In the genomic region with DNA sequence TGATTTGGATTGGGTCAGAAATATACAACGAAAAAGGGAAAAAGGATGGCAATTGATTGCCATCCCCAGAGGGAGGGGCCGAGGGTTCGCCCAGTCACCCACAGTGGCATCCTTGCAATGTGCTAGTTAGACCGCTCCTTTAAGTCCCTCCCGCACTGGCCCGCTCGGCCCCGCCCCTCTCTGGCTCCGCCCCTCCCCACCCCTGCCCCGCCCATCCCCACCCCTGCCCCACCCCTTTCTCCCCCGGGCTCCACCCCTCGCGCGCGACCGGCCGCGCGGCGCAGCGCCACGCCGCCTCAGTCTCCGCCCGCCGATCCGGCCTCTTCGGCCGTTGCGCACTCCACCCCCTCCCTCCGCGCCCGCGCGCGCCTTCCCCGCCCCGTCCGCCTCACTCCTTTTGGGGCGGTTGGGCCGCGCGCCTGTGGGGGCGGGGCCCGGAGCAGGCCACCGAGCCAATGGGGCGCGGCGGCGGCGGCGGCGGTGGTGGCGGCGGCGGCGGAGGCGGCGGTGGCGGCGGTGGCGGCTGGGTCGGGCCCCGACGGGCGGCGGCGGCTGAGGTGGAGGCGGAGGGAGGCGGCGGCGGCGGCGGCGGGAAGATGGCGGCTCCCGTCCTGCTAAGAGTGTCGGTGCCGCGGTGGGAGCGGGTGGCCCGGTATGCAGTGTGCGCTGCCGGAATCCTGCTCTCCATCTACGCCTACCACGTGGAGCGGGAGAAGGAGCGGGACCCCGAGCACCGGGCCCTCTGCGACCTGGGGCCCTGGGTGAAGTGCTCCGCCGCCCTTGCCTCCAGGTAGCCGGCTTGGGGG, we compare ENCODE assay signal across 8 cellular contexts. TPM values are rescaled to one million over a fixed set of nuclear protein-coding genes. Genes with fewer than 3 reads are reported as not detected.
DNase-seq lines count a peak whose midpoint lies in the region; ATAC-seq lines count a peak whose summit lies in the region.

A gene (plus strand): TSS at position 299 of the 806 bp plus-strand sequence. CDS start 298 bp downstream, at position 597.

- peak within 1 kb of the TSS; percentile 81 to 97 (median 92) for H3K9ac ChIP-seq in BLaER1 treated with 17β-estradiol and CSF1 and Interleukin-3, amounts not matched to agents 10 nM and 100 nM

- H3K4me2 ChIP-seq in BLaER1 treated with 17β-estradiol and CSF1 and Interleukin-3, amounts not matched to agents 10 nM and 100 nM: peak within 1 kb of the TSS; percentile 69 to 88 (median 85)

- no peaks in the 10 kb centered on the region for H3K27me3 ChIP-seq in BLaER1 treated with 17β-estradiol and CSF1 and Interleukin-3, amounts not matched to agents 10 nM and 100 nM

- no peaks in the 10 kb centered on the region for H3K9me3 ChIP-seq in BLaER1 treated with 17β-estradiol and CSF1 and Interleukin-3, amounts not matched to agents 10 nM and 100 nM (replicated peaks in 1 of 11)

- H3K4me3 ChIP-seq in BLaER1 treated with 17β-estradiol and CSF1 and Interleukin-3, amounts not matched to agents 10 nM and 100 nM: peak within 1 kb of the TSS; percentile 78 to 90 (median 86)

- peaks cover 0 to 16% (median 4%) of the 10 kb centered on the region in 11 experiments; a peak in 6 of 22 replicates for H3K36me3 ChIP-seq in BLaER1 treated with 17β-estradiol and CSF1 and Interleukin-3, amounts not matched to agents 10 nM and 100 nM

- ATAC-seq in GM19351 (IDR thresholded peaks at IDR 0.05; ENCODE audit: unreplicated experiment): peak; percentile 81
- ATAC-seq in HG03469 (IDR thresholded peaks at IDR 0.05; ENCODE audit: unreplicated experiment): peak; percentile 69
- peak; percentile 96 for ATAC-seq in left lobe of liver

- H4K20me1 ChIP-seq in BLaER1 treated with 17β-estradiol and CSF1 and Interleukin-3, amounts not matched to agents 10 nM and 100 nM: peaks cover 0 to 41% (median 20%) of the 10 kb centered on the region in 11 experiments; a peak in 11 of 22 replicates

- peak within 1 kb of the TSS; percentile 66 to 94 (median 90) for H3K27ac ChIP-seq in BLaER1 treated with 17β-estradiol and CSF1 and Interleukin-3, amounts not matched to agents 10 nM and 100 nM

- DNase-seq in NCI-H69 (lab: John Stamatoyannopoulos, UW) (peak; percentile 97), dedifferentiated amniotic fluid mesenchymal stem cell (ENCODE audit: extremely low spot score) (peak; percentile 87), left lobe of liver (ENCODE audit: low spot score) (peak; percentile 96)
- DNase-seq in activated CD4-positive, alpha-beta T cell treated with anti-CD3 and anti-CD28 coated beads, Interleukin-2, amount 50 U/mL, for 1 hour: peak; percentile 92
- DNase-seq in stimulated activated CD4-positive, alpha-beta T cell treated with anti-CD3 and anti-CD28 coated beads, Interleukin-1b, Interleukin-23, amount 100 ng/mL, for 48 hours: peak; percentile 93

- H3K4me1 ChIP-seq in BLaER1 treated with 17β-estradiol and CSF1 and Interleukin-3, amounts not matched to agents 10 nM and 100 nM: peaks cover 22 to 45% (median 35%) of the 10 kb centered on the region in 10 experiments

RNA-seq across cellular contexts. Expression of the gene that starts here (rescaled TPM):
- 17.7 TPM for total RNA-seq in left lobe of liver

Comparison
In these comparisons a context has a peak if more than half of its experiments do, and no peak if none do; other contexts are left out.
1. Peak in every context shown above with its lines: DNase-seq, ATAC-seq, H3K4me3 ChIP-seq and H3K27ac ChIP-seq.